In the genomic region with DNA sequence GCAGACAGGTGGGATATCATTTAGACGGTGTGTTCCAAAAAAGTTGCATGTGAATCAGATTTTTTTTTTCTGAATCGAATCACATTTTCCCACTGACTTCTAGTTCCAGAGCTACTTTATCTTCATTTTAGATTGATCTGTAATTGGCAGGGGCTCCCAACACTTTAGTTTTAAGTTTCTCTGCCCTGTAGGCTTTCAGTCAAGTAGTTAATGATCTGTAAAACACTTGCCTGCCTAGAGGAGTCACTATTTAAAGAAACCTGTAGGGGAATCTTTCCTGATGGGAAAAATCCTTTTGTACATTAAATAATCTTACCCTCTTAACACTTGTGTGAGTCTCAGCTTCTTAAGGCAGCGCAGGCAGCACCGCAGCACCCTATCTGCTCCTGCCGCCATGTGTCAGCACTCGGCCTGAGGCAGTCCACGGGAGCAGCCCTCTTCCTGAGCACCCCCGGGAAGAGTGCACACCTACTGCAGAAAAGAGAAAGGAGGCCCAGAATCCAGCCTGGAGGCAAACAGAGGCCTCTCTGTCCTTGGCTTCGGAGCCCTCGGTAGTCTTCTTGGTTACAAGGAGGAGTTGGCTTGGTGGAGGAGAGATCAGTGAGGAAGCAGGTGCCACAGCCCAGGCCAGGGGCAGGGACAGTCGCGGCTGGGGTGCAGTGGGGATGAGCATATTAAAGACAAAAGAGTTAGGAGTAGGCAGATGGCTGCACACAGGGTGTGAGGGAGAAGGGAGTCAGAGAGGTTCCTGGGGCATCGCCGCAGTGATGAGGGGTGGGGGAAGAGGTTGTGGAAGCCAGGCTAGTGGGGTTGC, we compare ENCODE assay signal across 14 cellular contexts.
"Had no signal": no experiment of that assay in that cellular context is flagged by ENCODE, and none has a peak within 500 bp of the region (broad histone marks: within the 10 kb centered on the region; RNA-seq: fewer than 3 reads in every experiment).

No MANE protein-coding gene starts in this region.

- H3K27ac Mint-ChIP-seq: activated naive CD4-positive, alpha-beta T cell treated with anti-CD3 and anti-CD28 coated beads, Interleukin-2, amount 50 U/mL, for 24 hours; natural killer cell treated with Interleukin-12 subunit alpha and Interleukin-12 subunit beta and Interleukin-15 and Interleukin-18, amount 100 ng/mL, for 72 hours; T-helper 2 cell treated with Interferon-gamma antibody and Interleukin-4, amounts not matched to agents 5 μg/mL and 100 μg/mL, for 36 hours had no signal

- H3K4me1 Mint-ChIP-seq: activated naive CD4-positive, alpha-beta T cell treated with anti-CD3 and anti-CD28 coated beads, Interleukin-2, amount 50 U/mL, for 24 hours had no signal

- H3K27me3 Mint-ChIP-seq: activated naive CD4-positive, alpha-beta T cell treated with anti-CD3 and anti-CD28 coated beads, Interleukin-2, amount 50 U/mL, for 24 hours; natural killer cell treated with Interleukin-12 subunit alpha and Interleukin-12 subunit beta and Interleukin-15 and Interleukin-18, amount 100 ng/mL, for 72 hours had no signal

- DNase-seq: activated CD4-positive, alpha-beta T cell treated with anti-CD3 and anti-CD28 coated beads for 4 hours; activated CD8-positive, alpha-beta memory T cell treated with anti-CD3 and anti-CD28 coated beads for 24 hours; activated effector memory CD4-positive, alpha-beta T cell treated with Interleukin-2 at 50 U/mL for 16 hours; activated T-cell treated with anti-CD3 and anti-CD28 coated beads, Interleukin-2, amount 50 U/mL, for 1 hour; amniotic stem cell; brain microvascular endothelial cell; ovary; stimulated activated CD4-positive, alpha-beta T cell treated with anti-CD3 and anti-CD28 coated beads, Interleukin-4, amount 100 ng/mL, for 4 hours; transverse colon had no signal

- H3K4me3 Mint-ChIP-seq: activated naive CD4-positive, alpha-beta T cell treated with anti-CD3 and anti-CD28 coated beads, Interleukin-2, amount 50 U/mL, for 24 hours; natural killer cell treated with Interleukin-12 subunit alpha and Interleukin-12 subunit beta and Interleukin-15 and Interleukin-18, amount 100 ng/mL, for 72 hours; T-helper 2 cell treated with Interferon-gamma antibody and Interleukin-4, amounts not matched to agents 5 μg/mL and 100 μg/mL, for 36 hours had no signal

- H3K4me3 ChIP-seq: esophagus muscularis mucosa, ovary, skin epidermis, transverse colon had no signal

- H3K27ac ChIP-seq: brain microvascular endothelial cell, esophagus muscularis mucosa, skin epidermis had no signal

- H3K9me3 ChIP-seq: esophagus muscularis mucosa, ovary, transverse colon had no signal

- H3K36me3 ChIP-seq: ovary, transverse colon had no signal

- H3K9me3 Mint-ChIP-seq: activated naive CD4-positive, alpha-beta T cell treated with anti-CD3 and anti-CD28 coated beads, Interleukin-2, amount 50 U/mL, for 24 hours; natural killer cell treated with Interleukin-12 subunit alpha and Interleukin-12 subunit beta and Interleukin-15 and Interleukin-18, amount 100 ng/mL, for 72 hours; T-helper 2 cell treated with Interferon-gamma antibody and Interleukin-4, amounts not matched to agents 5 μg/mL and 100 μg/mL, for 36 hours had no signal

- H3K36me3 Mint-ChIP-seq: natural killer cell treated with Interleukin-12 subunit alpha and Interleukin-12 subunit beta and Interleukin-15 and Interleukin-18, amount 100 ng/mL, for 72 hours had no signal

- H3K27me3 ChIP-seq: brain microvascular endothelial cell, esophagus muscularis mucosa, ovary, transverse colon had no signal
